Comparison of ENCODE assay signal across 22 cellular contexts in the genomic region with DNA sequence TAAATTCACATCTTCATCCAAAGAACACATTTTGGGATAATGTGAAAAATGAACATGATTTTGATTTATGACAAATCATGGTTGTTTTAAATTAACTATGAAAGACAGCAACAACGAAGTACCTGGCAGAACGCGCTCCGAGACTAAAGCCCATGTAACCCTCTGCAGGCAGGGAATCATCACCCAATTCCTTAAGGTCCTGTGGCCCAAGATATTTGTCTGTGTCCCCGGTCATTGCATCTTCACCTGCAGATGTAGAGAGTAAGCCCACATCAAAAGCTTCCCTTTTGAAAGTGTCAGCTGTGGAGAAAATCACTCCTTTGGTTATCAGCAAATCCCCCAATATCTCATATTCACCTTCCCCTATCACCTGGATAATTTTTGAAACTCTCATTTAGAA.
DNase-seq lines count a peak whose midpoint lies in the region; ATAC-seq, FAIRE-seq and TF ChIP-seq lines count a peak whose summit lies in the region.
"Had no signal": no experiment of that assay in that cellular context is flagged by ENCODE, and none has a peak within 500 bp of the region (broad histone marks: within the 10 kb centered on the region; RNA-seq: fewer than 3 reads in every experiment).

No MANE protein-coding gene starts in this region.

- H3K4me1 ChIP-seq in ES-I3 (ENCODE audit: insufficient read depth, low read length): peaks cover 10% of the 10 kb centered on the region; the same call in 1 of the 2 replicates
- H3K4me1 ChIP-seq in neuron (ENCODE audit: insufficient read depth, low read length): peaks cover 22% of the 10 kb centered on the region

- H3K9ac ChIP-seq in ES-I3 (ENCODE audit: low read depth, low read length): peak overlapping the region; percentile 81

- H3K27me3 ChIP-seq in neuron (ENCODE audit: insufficient read depth, low read length): no peaks in the 10 kb centered on the region
- H3K27me3 ChIP-seq: MG63, testis had no signal

- no peak for TF ChIP-seq CTCF in epithelial cell of proximal tubule (conservative IDR thresholded peaks at IDR 0.05; ENCODE audit: low read depth, low read length)

- peak overlapping the region; percentile 60 for H3K4me3 ChIP-seq in epithelial cell of proximal tubule (ENCODE audit: low read depth, low read length)
- peak overlapping the region; percentile 79 for H3K4me3 ChIP-seq in neuron (ENCODE audit: low read length)
- H3K4me3 ChIP-seq: MG63 had no signal

- FAIRE-seq in GM19239 (lab: Jason Lieb, UNC): no peak

- no peaks in the 10 kb centered on the region for H3K27me3 Mint-ChIP-seq in IgD-negative memory B cell
- no peaks in the 10 kb centered on the region for H3K27me3 Mint-ChIP-seq in activated T-cell treated with anti-CD3 and anti-CD28 coated beads, Interleukin-2, amount 50 U/mL, for 24 hours
- H3K27me3 Mint-ChIP-seq: CD4-positive, alpha-beta memory T cell; central memory CD8-positive, alpha-beta T cell had no signal

- no peak overlapping the region for H3K4me3 Mint-ChIP-seq in IgD-negative memory B cell
- H3K4me3 Mint-ChIP-seq in activated T-cell treated with anti-CD3 and anti-CD28 coated beads, Interleukin-2, amount 50 U/mL, for 24 hours: no peak overlapping the region
- H3K4me3 Mint-ChIP-seq: CD4-positive, alpha-beta memory T cell; central memory CD8-positive, alpha-beta T cell; mesothelial cell of epicardium; neural crest cell had no signal

- H3K9me3 ChIP-seq in ES-I3 (ENCODE audit: control insufficient read depth, insufficient read depth, low read length) (no peaks in the 10 kb centered on the region), neuron (ENCODE audit: low read length) (no peaks in the 10 kb centered on the region)
- H3K9me3 ChIP-seq: MG63, testis had no signal

- H3K36me3 ChIP-seq in ES-I3 (ENCODE audit: insufficient read depth, low read length): no peaks in the 10 kb centered on the region
- peaks cover 14% of the 10 kb centered on the region for H3K36me3 ChIP-seq in neuron (ENCODE audit: insufficient read depth, low read length)
- H3K36me3 ChIP-seq: MG63 had no signal

- DNase-seq in epithelial cell of proximal tubule (ENCODE audit: low read depth) (no peak), cerebellar cortex (ENCODE audit: low spot score) (no peak), GM19239 (ENCODE audit: insufficient read length, low spot score) (no peak)
- DNase-seq in activated T-cell treated with anti-CD3 and anti-CD28 coated beads, Interleukin-2, amount 50 U/mL, for 24 hours: no peak
- DNase-seq: activated CD4-positive, alpha-beta T cell treated with anti-CD3 and anti-CD28 coated beads, Interleukin-2, amount 50 U/mL, for 4 hours; amniotic stem cell; CD4-positive, alpha-beta memory T cell; DMS79 treated with DMSO at 0.1 percent for 48 hours; head of caudate nucleus; MG63; NCI-H1436 treated with DMSO at 0.1 percent for 48 hours; NCI-H2171 treated with DMSO at 0.1 percent for 48 hours; stimulated activated CD4-positive, alpha-beta T cell treated with anti-CD3 and anti-CD28 coated beads, Interleukin-15, amount 100 ng/mL, for 24 hours; T-helper 2 cell; testis had no signal

- no peak for ATAC-seq in GM21529 (IDR thresholded peaks at IDR 0.05; ENCODE audit: unreplicated experiment)

- no peaks in the 10 kb centered on the region for H3K9me3 Mint-ChIP-seq in IgD-negative memory B cell
- H3K9me3 Mint-ChIP-seq in activated T-cell treated with anti-CD3 and anti-CD28 coated beads, Interleukin-2, amount 50 U/mL, for 24 hours: no peaks in the 10 kb centered on the region
- H3K9me3 Mint-ChIP-seq: central memory CD8-positive, alpha-beta T cell; mesothelial cell of epicardium; neural crest cell had no signal

- peaks cover 11 to 29% (median 19%) of the 10 kb centered on the region in 3 donors for H3K4me1 Mint-ChIP-seq in IgD-negative memory B cell
- H3K4me1 Mint-ChIP-seq in activated T-cell treated with anti-CD3 and anti-CD28 coated beads, Interleukin-2, amount 50 U/mL, for 24 hours (ENCODE audit: low read depth): peaks cover 3% of the 10 kb centered on the region
- H3K4me1 Mint-ChIP-seq: central memory CD8-positive, alpha-beta T cell had no signal

- H2AFZ ChIP-seq in neuron (ENCODE audit: low read depth, low read length): no peak overlapping the region

- H3K36me3 Mint-ChIP-seq in IgD-negative memory B cell: peaks cover 2% of the 10 kb centered on the region
- peaks cover 52% of the 10 kb centered on the region for H3K36me3 Mint-ChIP-seq in activated T-cell treated with anti-CD3 and anti-CD28 coated beads, Interleukin-2, amount 50 U/mL, for 24 hours (ENCODE audit: low read depth)

- peak overlapping the region in 2 of 3 donors; percentile 47 to 69 for H3K27ac Mint-ChIP-seq in IgD-negative memory B cell
- no peak overlapping the region for H3K27ac Mint-ChIP-seq in activated T-cell treated with anti-CD3 and anti-CD28 coated beads, Interleukin-2, amount 50 U/mL, for 24 hours
- H3K27ac Mint-ChIP-seq: mesothelial cell of epicardium had no signal
